Comparison of ENCODE assay signal across 17 cellular contexts in the genomic region with DNA sequence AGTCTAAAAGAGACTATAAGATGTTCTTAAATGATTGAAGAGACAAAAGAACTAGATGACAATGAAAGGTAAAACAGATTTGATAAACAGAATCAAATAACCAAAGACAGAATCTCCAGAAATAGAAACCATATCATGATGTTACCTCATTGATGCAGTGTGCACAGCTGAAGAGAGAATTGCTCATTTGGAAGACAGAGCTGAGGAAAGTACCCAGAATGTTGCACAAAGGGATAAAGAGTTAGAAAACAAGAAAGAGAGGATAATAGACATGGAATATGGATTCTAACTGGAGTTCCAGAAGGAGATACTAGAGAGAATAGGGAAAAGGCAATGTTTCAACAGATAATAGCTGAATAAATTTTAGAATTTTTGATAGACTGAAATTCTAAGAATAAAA. TPM values are rescaled to one million over a fixed set of nuclear protein-coding genes. Genes with fewer than 3 reads are reported as not detected.
DNase-seq lines count a peak whose midpoint lies in the region; ATAC-seq, FAIRE-seq and TF ChIP-seq lines count a peak whose summit lies in the region.
"Had no signal": no experiment of that assay in that cellular context is flagged by ENCODE, and none has a peak within 500 bp of the region (broad histone marks: within the 10 kb centered on the region; RNA-seq: fewer than 3 reads in every experiment).

No MANE protein-coding gene starts in this region.

- no peaks in the 10 kb centered on the region for H3K27me3 Mint-ChIP-seq in activated naive CD8-positive, alpha-beta T cell
- H3K27me3 Mint-ChIP-seq in activated naive CD8-positive, alpha-beta T cell treated with anti-CD3 and anti-CD28 coated beads for 36 hours, result no peaks in the 10 kb centered on the region
- H3K27me3 Mint-ChIP-seq in central memory CD8-positive, alpha-beta T cell, result no peaks in the 10 kb centered on the region
- no peaks in the 10 kb centered on the region for H3K27me3 Mint-ChIP-seq in natural killer cell (ENCODE audit: low read depth in 2 of 2)
- H3K27me3 Mint-ChIP-seq: B cell had no signal

- H3K27ac Mint-ChIP-seq in activated naive CD8-positive, alpha-beta T cell, result peak overlapping the region; percentile 28
- no peak overlapping the region for H3K27ac Mint-ChIP-seq in activated naive CD8-positive, alpha-beta T cell treated with anti-CD3 and anti-CD28 coated beads for 36 hours
- peak overlapping the region; percentile 52 for H3K27ac Mint-ChIP-seq in central memory CD8-positive, alpha-beta T cell (ENCODE audit: low read depth)
- H3K27ac Mint-ChIP-seq in stimulated activated effector memory CD8-positive, alpha-beta T cell treated with anti-CD3 and anti-CD28 coated beads, Interleukin-12 subunit alpha, Interleukin-12 subunit beta, amount 100 ng/mL, for 72 hours, result peak overlapping the region; percentile 41
- no peak overlapping the region for H3K27ac Mint-ChIP-seq in natural killer cell
- H3K27ac Mint-ChIP-seq: B cell, GM23338 had no signal

- no peak for TF ChIP-seq CTCF in natural killer cell (IDR thresholded peaks at IDR 0.05)

- DNase-seq in activated naive CD8-positive, alpha-beta T cell treated with anti-CD3 and anti-CD28 coated beads for 36 hours, result no peak
- DNase-seq in CMK (ENCODE audit: low read depth) (peak; percentile 3), natural killer cell (no peak), DMS53 treated with DMSO at 0.1 percent for 48 hours (lab: John Stamatoyannopoulos, UW; ENCODE audit: unreplicated experiment) (no peak), GM19239 (ENCODE audit: insufficient read length, low spot score) (no peak)
- no peak for DNase-seq in central memory CD8-positive, alpha-beta T cell (ENCODE audit: low spot score in 2 of 2)
- no peak for DNase-seq in stimulated activated effector memory CD8-positive, alpha-beta T cell treated with anti-CD3 and anti-CD28 coated beads, Interleukin-12 subunit alpha, Interleukin-12 subunit beta, amount 100 ng/mL, for 72 hours (ENCODE audit: low spot score in 2 of 2)
- DNase-seq: C1 segment of cervical spinal cord, DND-41, GF-D8, H7, IMR-90, KBM-7 had no signal

- peaks cover 19% of the 10 kb centered on the region for H3K4me1 Mint-ChIP-seq in activated naive CD8-positive, alpha-beta T cell (ENCODE audit: low read depth)
- H3K4me1 Mint-ChIP-seq in activated naive CD8-positive, alpha-beta T cell treated with anti-CD3 and anti-CD28 coated beads for 36 hours, result peaks cover 21% of the 10 kb centered on the region
- H3K4me1 Mint-ChIP-seq in central memory CD8-positive, alpha-beta T cell, result peaks cover 11% of the 10 kb centered on the region
- H3K4me1 Mint-ChIP-seq in stimulated activated effector memory CD8-positive, alpha-beta T cell treated with anti-CD3 and anti-CD28 coated beads, Interleukin-12 subunit alpha, Interleukin-12 subunit beta, amount 100 ng/mL, for 72 hours, result peaks cover 6% of the 10 kb centered on the region
- H3K4me1 Mint-ChIP-seq in natural killer cell, result peaks cover 0 to 3% of the 10 kb centered on the region in 2 donors
- H3K4me1 Mint-ChIP-seq: B cell, GM23338 had no signal

- intact Hi-C loops in natural killer cell (cut with micrococcal nuclease), result no loop called here

- no peak for ATAC-seq in central memory CD8-positive, alpha-beta T cell (replicated peaks; ENCODE audit: extremely low read depth, poor library complexity, severe bottlenecking)
- ATAC-seq in stimulated activated effector memory CD8-positive, alpha-beta T cell treated with anti-CD3 and anti-CD28 coated beads, Interleukin-12 subunit alpha, Interleukin-12 subunit beta, amount 100 ng/mL, for 72 hours, result no peak
- ATAC-seq in natural killer cell, result no peak
- ATAC-seq: GM23338 had no signal

- no peak for FAIRE-seq in GM19239 (lab: Jason Lieb, UNC)
- FAIRE-seq: GM18507 had no signal

- no peak overlapping the region for H3K4me3 Mint-ChIP-seq in activated naive CD8-positive, alpha-beta T cell
- H3K4me3 Mint-ChIP-seq in activated naive CD8-positive, alpha-beta T cell treated with anti-CD3 and anti-CD28 coated beads for 36 hours, result no peak overlapping the region
- no peak overlapping the region for H3K4me3 Mint-ChIP-seq in central memory CD8-positive, alpha-beta T cell
- H3K4me3 Mint-ChIP-seq in stimulated activated effector memory CD8-positive, alpha-beta T cell treated with anti-CD3 and anti-CD28 coated beads, Interleukin-12 subunit alpha, Interleukin-12 subunit beta, amount 100 ng/mL, for 72 hours, result no peak overlapping the region
- H3K4me3 Mint-ChIP-seq in natural killer cell, result no peak overlapping the region
- H3K4me3 Mint-ChIP-seq: B cell, GM23338 had no signal

- no peaks in the 10 kb centered on the region for H3K9me3 Mint-ChIP-seq in activated naive CD8-positive, alpha-beta T cell (ENCODE audit: low read depth)
- H3K9me3 Mint-ChIP-seq in activated naive CD8-positive, alpha-beta T cell treated with anti-CD3 and anti-CD28 coated beads for 36 hours, result peaks cover 15% of the 10 kb centered on the region
- H3K9me3 Mint-ChIP-seq in central memory CD8-positive, alpha-beta T cell, result peaks cover 5% of the 10 kb centered on the region
- H3K9me3 Mint-ChIP-seq in stimulated activated effector memory CD8-positive, alpha-beta T cell treated with anti-CD3 and anti-CD28 coated beads, Interleukin-12 subunit alpha, Interleukin-12 subunit beta, amount 100 ng/mL, for 72 hours, result peaks cover 3% of the 10 kb centered on the region
- H3K9me3 Mint-ChIP-seq in natural killer cell, result peaks cover 2 to 3% of the 10 kb centered on the region in 2 donors

- H3K36me3 Mint-ChIP-seq in activated naive CD8-positive, alpha-beta T cell, result peaks cover 27% of the 10 kb centered on the region
- peaks cover 38% of the 10 kb centered on the region for H3K36me3 Mint-ChIP-seq in activated naive CD8-positive, alpha-beta T cell treated with anti-CD3 and anti-CD28 coated beads for 36 hours
- peaks cover 69% of the 10 kb centered on the region for H3K36me3 Mint-ChIP-seq in central memory CD8-positive, alpha-beta T cell (ENCODE audit: insufficient read depth)
- peaks cover 100% of the 10 kb centered on the region for H3K36me3 Mint-ChIP-seq in stimulated activated effector memory CD8-positive, alpha-beta T cell treated with anti-CD3 and anti-CD28 coated beads, Interleukin-12 subunit alpha, Interleukin-12 subunit beta, amount 100 ng/mL, for 72 hours
- peaks cover 38% of the 10 kb centered on the region for H3K36me3 Mint-ChIP-seq in natural killer cell

RNA-seq across cellular contexts. Expression of gene CYLD, which starts 47.9 kb away (rescaled TPM):
- 10 to 100 TPM; 94.3 to 97.9 TPM for total RNA-seq in activated naive CD8-positive, alpha-beta T cell treated with anti-CD3 and anti-CD28 coated beads for 36 hours
- 100 to 1,000 TPM; 227 to 246 (median 236) TPM for total RNA-seq in natural killer cell

Comparison
In these comparisons a context has a peak if more than half of its experiments do, and no peak if none do; other contexts are left out.
1. H3K27ac Mint-ChIP-seq: peak in activated naive CD8-positive, alpha-beta T cell (single experiment), central memory CD8-positive, alpha-beta T cell (single experiment) and stimulated activated effector memory CD8-positive, alpha-beta T cell treated with anti-CD3 and anti-CD28 coated beads, Interleukin-12 subunit alpha, Interleukin-12 subunit beta, amount 100 ng/mL, for 72 hours (single experiment); none in activated naive CD8-positive, alpha-beta T cell treated with anti-CD3 and anti-CD28 coated beads for 36 hours (single experiment) and natural killer cell (0 of 2).